ENCODE assay signal across 1 cellular context in the genomic region with DNA sequence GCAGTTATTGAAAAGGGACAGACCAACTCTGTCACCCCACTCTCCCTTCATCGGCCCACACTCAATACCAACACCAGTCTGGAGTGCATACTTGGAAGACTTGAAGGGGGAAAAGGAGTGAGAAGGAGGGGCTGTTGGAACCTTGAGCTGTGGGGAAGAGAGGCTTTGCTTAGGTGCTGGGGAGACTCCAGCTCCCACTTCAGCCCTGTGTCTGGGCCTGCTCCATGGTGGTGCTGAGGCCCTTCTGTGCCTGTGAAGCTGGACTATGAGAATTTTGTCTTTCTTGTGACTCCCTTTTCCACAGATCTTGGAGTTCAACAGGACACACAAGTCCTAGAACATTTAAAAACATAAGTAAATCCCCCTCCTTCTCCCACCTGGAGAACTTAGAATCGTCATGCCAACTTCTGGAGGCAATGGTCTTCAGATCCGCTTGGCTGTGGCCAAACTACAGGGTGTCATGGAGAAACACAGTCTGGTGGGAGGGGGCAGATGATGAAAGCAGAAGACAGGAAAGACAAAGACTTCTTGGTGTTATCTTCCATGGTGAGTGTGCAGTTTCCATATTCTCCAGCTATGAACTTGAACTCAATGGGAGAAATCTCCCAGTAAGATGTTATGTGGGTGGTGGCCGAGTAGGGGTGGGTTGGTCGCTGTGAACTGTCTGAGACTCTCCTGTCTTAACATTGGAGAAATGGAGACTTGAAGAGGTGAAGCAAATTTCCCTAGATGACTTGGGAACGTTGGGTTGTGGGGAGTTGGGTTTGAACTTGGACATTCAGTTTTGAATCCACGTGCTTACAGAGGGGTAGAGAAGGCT.
TF ChIP-seq lines count a peak whose summit lies in the region.

No MANE protein-coding gene starts in this region.

TF ChIP-seq in K562, 482 proteins besides CTCF, POLR2A, EP300 and RAD21 (continued from another document and continues in another):
- no peak for TF ChIP-seq THRA (IDR thresholded peaks at IDR 0.05)
- TF ChIP-seq MAZ (CRISPR knock-in tag; conservative IDR thresholded peaks at IDR 0.05 in 1 of 2, IDR thresholded peaks at IDR 0.05 in 1 of 2), result peak in 1 of 2 experiments; percentile 83; a peak in 3 of 4 replicates
- no peak; the same call in 1 of the 2 replicates for TF ChIP-seq ZC3H11A (IDR thresholded peaks at IDR 0.05; ENCODE audit: low read depth, low read length)
- TF ChIP-seq RBM17 (IDR thresholded peaks at IDR 0.05; ENCODE audit: borderline replicate concordance, low read depth, low read length), result no peak
- TF ChIP-seq EHMT2 (IDR thresholded peaks at IDR 0.05), result peak; percentile 92
- TF ChIP-seq SMARCB1 (IDR thresholded peaks at IDR 0.05; ENCODE audit: insufficient read length, low read depth), result no peak
- TF ChIP-seq ZNF696 (CRISPR knock-in tag; conservative IDR thresholded peaks at IDR 0.05), result no peak
- TF ChIP-seq XRCC4 (IDR thresholded peaks at IDR 0.05; ENCODE audit: extremely low read depth, insufficient read depth, insufficient read length), result no peak
- TF ChIP-seq ZNF311 (CRISPR knock-in tag; IDR thresholded peaks at IDR 0.05), result peak; percentile 44; the same call in 1 of the 2 replicates
- TF ChIP-seq KLF1 (tag; IDR thresholded peaks at IDR 0.05), result no peak
- no peak for TF ChIP-seq ZNF561 (CRISPR knock-in tag; conservative IDR thresholded peaks at IDR 0.05)
- no peak for TF ChIP-seq ARID2 (IDR thresholded peaks at IDR 0.05)
- no peak for TF ChIP-seq ZNF184 (CRISPR knock-in tag; IDR thresholded peaks at IDR 0.05)
- no peak; the same call in 1 of the 2 replicates for TF ChIP-seq HLTF (IDR thresholded peaks at IDR 0.05)
- TF ChIP-seq FOXJ3 (CRISPR knock-in tag; IDR thresholded peaks at IDR 0.05), result no peak
- TF ChIP-seq ATF1 (CRISPR knock-in tag; IDR thresholded peaks at IDR 0.05), result no peak
- TF ChIP-seq ATF1 (tag; IDR thresholded peaks at IDR 0.05), result peak; percentile 77
- TF ChIP-seq SAFB2 (IDR thresholded peaks at IDR 0.05; ENCODE audit: borderline replicate concordance, low read depth, low read length, severe bottlenecking), result no peak
- no peak for TF ChIP-seq NFIC (IDR thresholded peaks at IDR 0.05)
- TF ChIP-seq GATA2 (CRISPR knock-in tag; IDR thresholded peaks at IDR 0.05), result no peak
- TF ChIP-seq ATF3 (IDR thresholded peaks at IDR 0.05), result peak; percentile 80
- no peak for TF ChIP-seq ATF3 (CRISPR knock-in tag; conservative IDR thresholded peaks at IDR 0.05)
- no peak for TF ChIP-seq CREB3L1 (IDR thresholded peaks at IDR 0.05; ENCODE audit: borderline replicate concordance, low read depth)
- no peak for TF ChIP-seq MLLT1 (IDR thresholded peaks at IDR 0.05)
- TF ChIP-seq, protein P1, sequence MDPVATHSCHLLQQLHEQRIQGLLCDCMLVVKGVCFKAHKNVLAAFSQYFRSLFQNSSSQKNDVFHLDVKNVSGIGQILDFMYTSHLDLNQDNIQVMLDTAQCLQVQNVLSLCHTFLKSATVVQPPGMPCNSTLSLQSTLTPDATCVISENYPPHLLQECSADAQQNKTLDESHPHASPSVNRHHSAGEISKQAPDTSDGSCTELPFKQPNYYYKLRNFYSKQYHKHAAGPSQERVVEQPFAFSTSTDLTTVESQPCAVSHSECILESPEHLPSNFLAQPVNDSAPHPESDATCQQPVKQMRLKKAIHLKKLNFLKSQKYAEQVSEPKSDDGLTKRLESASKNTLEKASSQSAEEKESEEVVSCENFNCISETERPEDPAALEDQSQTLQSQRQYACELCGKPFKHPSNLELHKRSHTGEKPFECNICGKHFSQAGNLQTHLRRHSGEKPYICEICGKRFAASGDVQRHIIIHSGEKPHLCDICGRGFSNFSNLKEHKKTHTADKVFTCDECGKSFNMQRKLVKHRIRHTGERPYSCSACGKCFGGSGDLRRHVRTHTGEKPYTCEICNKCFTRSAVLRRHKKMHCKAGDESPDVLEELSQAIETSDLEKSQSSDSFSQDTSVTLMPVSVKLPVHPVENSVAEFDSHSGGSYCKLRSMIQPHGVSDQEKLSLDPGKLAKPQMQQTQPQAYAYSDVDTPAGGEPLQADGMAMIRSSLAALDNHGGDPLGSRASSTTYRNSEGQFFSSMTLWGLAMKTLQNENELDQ (CRISPR knock-in tag; IDR thresholded peaks at IDR 0.05; ENCODE audit: borderline replicate concordance), result no peak
- TF ChIP-seq, protein P2, sequence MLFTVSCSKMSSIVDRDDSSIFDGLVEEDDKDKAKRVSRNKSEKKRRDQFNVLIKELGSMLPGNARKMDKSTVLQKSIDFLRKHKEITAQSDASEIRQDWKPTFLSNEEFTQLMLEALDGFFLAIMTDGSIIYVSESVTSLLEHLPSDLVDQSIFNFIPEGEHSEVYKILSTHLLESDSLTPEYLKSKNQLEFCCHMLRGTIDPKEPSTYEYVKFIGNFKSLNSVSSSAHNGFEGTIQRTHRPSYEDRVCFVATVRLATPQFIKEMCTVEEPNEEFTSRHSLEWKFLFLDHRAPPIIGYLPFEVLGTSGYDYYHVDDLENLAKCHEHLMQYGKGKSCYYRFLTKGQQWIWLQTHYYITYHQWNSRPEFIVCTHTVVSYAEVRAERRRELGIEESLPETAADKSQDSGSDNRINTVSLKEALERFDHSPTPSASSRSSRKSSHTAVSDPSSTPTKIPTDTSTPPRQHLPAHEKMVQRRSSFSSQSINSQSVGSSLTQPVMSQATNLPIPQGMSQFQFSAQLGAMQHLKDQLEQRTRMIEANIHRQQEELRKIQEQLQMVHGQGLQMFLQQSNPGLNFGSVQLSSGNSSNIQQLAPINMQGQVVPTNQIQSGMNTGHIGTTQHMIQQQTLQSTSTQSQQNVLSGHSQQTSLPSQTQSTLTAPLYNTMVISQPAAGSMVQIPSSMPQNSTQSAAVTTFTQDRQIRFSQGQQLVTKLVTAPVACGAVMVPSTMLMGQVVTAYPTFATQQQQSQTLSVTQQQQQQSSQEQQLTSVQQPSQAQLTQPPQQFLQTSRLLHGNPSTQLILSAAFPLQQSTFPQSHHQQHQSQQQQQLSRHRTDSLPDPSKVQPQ (CRISPR knock-in tag; IDR thresholded peaks at IDR 0.05; ENCODE audit: borderline replicate concordance), result no peak
- no peak for TF ChIP-seq ZNF232 (CRISPR knock-in tag; IDR thresholded peaks at IDR 0.05)
- peak; percentile 78 for TF ChIP-seq IRF9 (tag; IDR thresholded peaks at IDR 0.05)
- TF ChIP-seq ZBTB8A (IDR thresholded peaks at IDR 0.05; ENCODE audit: partially characterized antibody), result no peak
- TF ChIP-seq FOXP1 (CRISPR knock-in tag; IDR thresholded peaks at IDR 0.05), result no peak
- no peak for TF ChIP-seq CBX5 (IDR thresholded peaks at IDR 0.05; ENCODE audit: borderline replicate concordance, low read depth)
- TF ChIP-seq MBD1 (CRISPR knock-in tag; IDR thresholded peaks at IDR 0.05), result no peak
- TF ChIP-seq ATF2 (CRISPR knock-in tag; IDR thresholded peaks at IDR 0.05), result no peak
- TF ChIP-seq MAFK (IDR thresholded peaks at IDR 0.05; ENCODE audit: low read length), result peak; percentile 60
- TF ChIP-seq ZNF280B (CRISPR knock-in tag; IDR thresholded peaks at IDR 0.05), result no peak
- TF ChIP-seq TSHZ1 (CRISPR knock-in tag; IDR thresholded peaks at IDR 0.05), result no peak
